In the genomic region with DNA sequence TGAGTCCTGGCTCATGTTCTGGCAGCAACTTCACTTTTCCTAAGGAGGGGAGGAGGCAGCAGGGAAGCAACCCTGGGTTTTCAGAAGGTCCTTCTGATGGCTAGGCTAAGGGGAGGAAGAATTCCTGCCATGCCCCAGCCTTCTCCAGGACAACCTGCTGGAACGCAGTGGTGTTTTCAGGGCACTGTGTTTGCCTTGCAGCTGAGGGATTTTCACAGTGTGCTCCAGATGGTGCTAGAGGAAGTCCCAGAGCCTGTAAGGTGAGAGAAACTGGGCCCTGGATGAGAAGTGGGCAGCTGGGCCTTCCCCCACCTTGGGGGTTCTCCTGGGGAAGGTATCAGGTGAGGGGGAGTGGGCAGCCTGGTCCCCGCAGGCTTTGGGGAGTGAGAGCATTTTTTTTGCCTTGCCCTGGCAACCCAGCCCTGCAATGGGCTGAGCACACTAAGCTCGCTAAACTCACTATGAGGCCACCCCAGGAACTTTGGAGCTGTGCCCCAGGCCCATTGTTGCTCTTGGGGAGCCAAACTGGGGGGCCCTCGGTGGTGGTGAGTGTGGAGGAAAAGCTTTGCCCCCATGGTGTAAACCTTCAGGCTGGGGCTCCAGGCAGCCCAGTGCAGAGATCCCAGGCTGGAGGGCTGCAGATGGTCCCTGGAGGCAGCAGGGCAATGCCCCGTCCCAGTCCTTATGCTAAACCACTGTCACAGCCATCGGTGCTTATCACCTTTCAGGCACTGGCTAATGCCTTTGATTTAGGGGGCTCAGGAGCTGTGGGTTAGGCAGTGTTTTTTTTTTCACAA, we compare ENCODE assay signal across 26 cellular contexts. TPM values are rescaled to one million over a fixed set of nuclear protein-coding genes. Genes with fewer than 3 reads are reported as not detected.
DNase-seq lines count a peak whose midpoint lies in the region; ATAC-seq, FAIRE-seq and TF ChIP-seq lines count a peak whose summit lies in the region.
"Had no signal": no experiment of that assay in that cellular context is flagged by ENCODE, and none has a peak within 500 bp of the region (broad histone marks: within the 10 kb centered on the region; RNA-seq: fewer than 3 reads in every experiment).

No MANE protein-coding gene starts in this region.

- H3K4me2 ChIP-seq in PC-3 (ENCODE audit: low read length), result no peak overlapping the region
- H3K4me2 ChIP-seq: BLaER1 treated with 17β-estradiol and CSF1 and Interleukin-3, amounts not matched to agents 10 nM and 100 nM; GM23338; SK-N-SH had no signal

- H3K4me1 ChIP-seq in PC-3 (ENCODE audit: insufficient read depth, low read length) (no peaks in the 10 kb centered on the region), lower lobe of right lung (no peaks in the 10 kb centered on the region), small intestine (ENCODE audit: control insufficient read depth in 2 of 2, insufficient read depth in 1 of 2, low read depth in 1 of 2, low read length in 1 of 2) (no peaks in the 10 kb centered on the region)

- no peak overlapping the region for H3K4me3 Mint-ChIP-seq in stimulated activated effector memory CD8-positive, alpha-beta T cell treated with anti-CD3 and anti-CD28 coated beads, Interleukin-12 subunit alpha, Interleukin-12 subunit beta, amount 100 ng/mL, for 72 hours
- H3K4me3 Mint-ChIP-seq: CD4-positive, alpha-beta T cell; GM23338; H9 had no signal

- H2AFZ ChIP-seq in PC-3 (ENCODE audit: low read length), result no peak overlapping the region
- H2AFZ ChIP-seq: GM23338 had no signal

- H4K20me1 ChIP-seq in PC-3 (ENCODE audit: low read length), result no peaks in the 10 kb centered on the region
- H4K20me1 ChIP-seq: BLaER1 treated with 17β-estradiol and CSF1 and Interleukin-3, amounts not matched to agents 10 nM and 100 nM had no signal

- H3K9me3 Mint-ChIP-seq in stimulated activated effector memory CD8-positive, alpha-beta T cell treated with anti-CD3 and anti-CD28 coated beads, Interleukin-12 subunit alpha, Interleukin-12 subunit beta, amount 100 ng/mL, for 72 hours, result no peaks in the 10 kb centered on the region
- H3K9me3 Mint-ChIP-seq: CD4-positive, alpha-beta T cell; GM23338; H9 had no signal

- DNase-seq in PC-3 (no peak), caudate nucleus (lab: John Stamatoyannopoulos, UW) (peak in 1 of 61 donors; percentile 40), lower lobe of right lung (no peak), small intestine (no peak), NCI-H1048 (lab: John Stamatoyannopoulos, UW) (no peak)
- DNase-seq in stimulated activated effector memory CD8-positive, alpha-beta T cell treated with anti-CD3 and anti-CD28 coated beads, Interleukin-12 subunit alpha, Interleukin-12 subunit beta, amount 100 ng/mL, for 72 hours (ENCODE audit: low spot score in 2 of 2), result no peak
- DNase-seq: CD4-positive, alpha-beta T cell; H9; MG63; NCI-H1417; NCI-H1694; NCI-H2081; NCI-H2227 treated with DMSO at 0.1 percent for 48 hours; NCI-H69; SK-N-SH had no signal

- no peak for TF ChIP-seq CTCF in PC-3 (conservative IDR thresholded peaks at IDR 0.05; ENCODE audit: low read depth, low read length)
- no peak for TF ChIP-seq CTCF in lower lobe of right lung (IDR thresholded peaks at IDR 0.05)

- H3K9ac ChIP-seq in PC-3 (ENCODE audit: low read length), result no peak overlapping the region
- H3K9ac ChIP-seq: BLaER1 treated with 17β-estradiol and CSF1 and Interleukin-3, amounts not matched to agents 10 nM and 100 nM; SK-N-SH had no signal

- H3K27ac ChIP-seq in PC-3 (ENCODE audit: low read length) (no peak overlapping the region), caudate nucleus (ENCODE audit: low read depth, low read length) (peak overlapping the region; percentile 72), lower lobe of right lung (no peak overlapping the region), small intestine (ENCODE audit: low read depth in 1 of 2, low read length in 1 of 2) (no peak overlapping the region)
- H3K27ac ChIP-seq: BLaER1 treated with 17β-estradiol and CSF1 and Interleukin-3, amounts not matched to agents 10 nM and 100 nM had no signal

- no peaks in the 10 kb centered on the region for H3K9me2 ChIP-seq in PC-3 (replicated peaks; ENCODE audit: low read length)
- H3K9me2 ChIP-seq: SK-N-SH had no signal

- FAIRE-seq in small intestine (lab: Jason Lieb, UNC), result no peak
- FAIRE-seq: D721Med, G401.6, K562, RCC 7860 had no signal

- H3F3A ChIP-seq in PC-3 (ENCODE audit: low read length, unreplicated experiment), result no peaks in the 10 kb centered on the region

- BruUV-seq in PC-3 (replicated peaks; lab: Mats Ljungman, UMichigan), result no TSS peak

- ATAC-seq in PC-3, result 0 out of 2 replicates have a peak, but pooled peaks have one; percentile 26
- ATAC-seq in lower lobe of right lung, result peak; percentile 43
- no peak for ATAC-seq in stimulated activated effector memory CD8-positive, alpha-beta T cell treated with anti-CD3 and anti-CD28 coated beads, Interleukin-12 subunit alpha, Interleukin-12 subunit beta, amount 100 ng/mL, for 72 hours
- ATAC-seq in GM21825 (IDR thresholded peaks at IDR 0.05; ENCODE audit: unreplicated experiment), result no peak
- ATAC-seq: GM23338 had no signal

- H3K79me2 ChIP-seq in PC-3 (ENCODE audit: low read length), result no peaks in the 10 kb centered on the region

- H3K36me3 ChIP-seq in PC-3 (ENCODE audit: low read depth, low read length) (no peaks in the 10 kb centered on the region), lower lobe of right lung (no peaks in the 10 kb centered on the region), small intestine (ENCODE audit: control insufficient read depth in 2 of 2, insufficient read depth in 2 of 2, low read length in 2 of 2) (no peaks in the 10 kb centered on the region)
- H3K36me3 ChIP-seq: BLaER1 treated with 17β-estradiol and CSF1 and Interleukin-3, amounts not matched to agents 10 nM and 100 nM; MG63 had no signal

- CTCF ChIA-PET in PC-3 (lab: Charles Lee), result no interaction called here

- WGBS in small intestine, 3 donors, result 84 to 88% (median 85%) methylated on average over 6 of the region's 6 CpGs

- peak overlapping the region; percentile 45 for H3K27ac Mint-ChIP-seq in stimulated activated effector memory CD8-positive, alpha-beta T cell treated with anti-CD3 and anti-CD28 coated beads, Interleukin-12 subunit alpha, Interleukin-12 subunit beta, amount 100 ng/mL, for 72 hours
- H3K27ac Mint-ChIP-seq: CD4-positive, alpha-beta T cell; GM23338; H9 had no signal

- no peaks in the 10 kb centered on the region for H3K36me3 Mint-ChIP-seq in stimulated activated effector memory CD8-positive, alpha-beta T cell treated with anti-CD3 and anti-CD28 coated beads, Interleukin-12 subunit alpha, Interleukin-12 subunit beta, amount 100 ng/mL, for 72 hours

- H3K9me3 ChIP-seq in PC-3 (ENCODE audit: low read length) (no peaks in the 10 kb centered on the region), lower lobe of right lung (no peaks in the 10 kb centered on the region), small intestine (ENCODE audit: control insufficient read depth, low read depth) (no peaks in the 10 kb centered on the region)
- H3K9me3 ChIP-seq: BLaER1 treated with 17β-estradiol and CSF1 and Interleukin-3, amounts not matched to agents 10 nM and 100 nM; MG63; SK-N-SH had no signal

- POLR2A ChIA-PET in PC-3 (lab: Charles Lee; ENCODE audit: unreplicated experiment), result no interaction called here

- intact Hi-C loops in PC-3 (cut with micrococcal nuclease) (no loop called here), lower lobe of right lung (cut with DNase I) (no loop called here)

- H3K4me3 ChIP-seq in PC-3 (ENCODE audit: low read length) (no peak overlapping the region), lower lobe of right lung (no peak overlapping the region), small intestine (ENCODE audit: low read depth in 1 of 2, low read length in 2 of 2) (no peak overlapping the region)
- H3K4me3 ChIP-seq: BLaER1 treated with 17β-estradiol and CSF1 and Interleukin-3, amounts not matched to agents 10 nM and 100 nM; GM23338; K562; MG63 had no signal

- no peaks in the 10 kb centered on the region for H3K4me1 Mint-ChIP-seq in stimulated activated effector memory CD8-positive, alpha-beta T cell treated with anti-CD3 and anti-CD28 coated beads, Interleukin-12 subunit alpha, Interleukin-12 subunit beta, amount 100 ng/mL, for 72 hours

- H3K27me3 ChIP-seq in PC-3 (ENCODE audit: low read length), result peaks cover 43% of the 10 kb centered on the region; the same call in 1 of the 2 replicates
- no peaks in the 10 kb centered on the region for H3K27me3 ChIP-seq in lower lobe of right lung (ENCODE audit: low read depth)
- H3K27me3 ChIP-seq in small intestine (ENCODE audit: control insufficient read depth in 2 of 2, insufficient read depth in 2 of 2, low read length in 2 of 2), result no peaks in the 10 kb centered on the region
- H3K27me3 ChIP-seq: BLaER1 treated with 17β-estradiol and CSF1 and Interleukin-3, amounts not matched to agents 10 nM and 100 nM; MG63 had no signal

RNA-seq across cellular contexts. Expression of gene ACAA1, which starts 41.0 kb away (rescaled TPM):
- total RNA-seq in PC-3 (2014; rRNA removed) (76.4 and 94.5 TPM in 2 replicates), lower lobe of right lung (88.3 TPM)
- 100 to 1,000 TPM in 2 of 3 donors, 10 to 100 TPM in 1; 59.6 to 443 (median 272) TPM for polyA plus RNA-seq in small intestine

RNA-seq across cellular contexts. Expression of gene MYD88, which starts 42.6 kb away (rescaled TPM):
- 17.7 and 19.1 TPM in 2 replicates for total RNA-seq in PC-3 (2014; rRNA removed)
- 99.7 TPM for total RNA-seq in lower lobe of right lung
- polyA plus RNA-seq in small intestine, result 10 to 100 TPM; 32.1 to 62.2 (median 51.6) TPM
- total RNA-seq: HT1080 had no signal

RNA-seq across cellular contexts. Expression of gene DLEC1, which starts 56.9 kb away (rescaled TPM):
- total RNA-seq in PC-3 (2014; rRNA removed), result not detected in 2 replicates
- 15.0 TPM for total RNA-seq in lower lobe of right lung
- polyA plus RNA-seq in small intestine, result under 1 TPM; 0.19 to 0.89 (median 0.81) TPM
- total RNA-seq: A172, Daoy, HT1080, K562, LHCN-M2 had no signal

Comparison
In these comparisons a context has a peak if more than half of its experiments do, and no peak if none do; other contexts are left out.
1. ATAC-seq: peak in PC-3 (single experiment) and lower lobe of right lung (2 of 2); none in stimulated activated effector memory CD8-positive, alpha-beta T cell treated with anti-CD3 and anti-CD28 coated beads, Interleukin-12 subunit alpha, Interleukin-12 subunit beta, amount 100 ng/mL, for 72 hours (single experiment) and GM21825 (single experiment).
2. RNA of gene DLEC1, which starts 56.9 kb away (total RNA-seq): 15.0 TPM in lower lobe of right lung (single experiment); not detected in PC-3; every median in the first group is over 10 times any median in the second.